In genomic region chr2:235498556-235499305, GRCh38 we compare ENCODE assay signal across 15 cellular contexts. TPM values are rescaled to one million over a fixed set of nuclear protein-coding genes. Genes with fewer than 3 reads are reported as not detected.
A peak's percentile ranks its signal among the peaks of the same experiment; 100 is the strongest.
DNase-seq lines count a peak whose midpoint lies in the region; ATAC-seq and TF ChIP-seq lines count a peak whose summit lies in the region.
"Had no signal": no experiment of that assay in that cellular context is flagged by ENCODE, and none has a peak within 500 bp of the region (broad histone marks: within the 10 kb centered on the region; RNA-seq: fewer than 3 reads in every experiment).

No MANE protein-coding gene starts in this region.

- H3K4me3 ChIP-seq in choroid plexus epithelial cell (ENCODE audit: low read depth, low read length) = no peak overlapping the region
- no peak overlapping the region for H3K4me3 ChIP-seq in lower lobe of right lung
- H3K4me3 ChIP-seq in SJCRH30 = no peak overlapping the region
- H3K4me3 ChIP-seq: tibial artery had no signal

- TF ChIP-seq RAD21 in Ishikawa (IDR thresholded peaks at IDR 0.05; ENCODE audit: low read depth) = peak; percentile 51; the same call in 1 of the 2 replicates

- no peak for TF ChIP-seq EP300 in Ishikawa (IDR thresholded peaks at IDR 0.05; ENCODE audit: borderline replicate concordance)

- peak overlapping the region in 2 of 3 experiments; percentile 17 to 22 for H3K4me3 Mint-ChIP-seq in nephron
- H3K4me3 Mint-ChIP-seq: activated CD4-positive, alpha-beta T cell treated with anti-CD3 and anti-CD28 coated beads, Interleukin-2, amount 10 ng/mL, durations not matched to agents 24 days and 14 days had no signal

- H3K36me3 Mint-ChIP-seq in nephron (ENCODE audit: low read depth) = no peaks in the 10 kb centered on the region

- no peak overlapping the region for H3K27ac ChIP-seq in lower lobe of right lung
- H3K27ac ChIP-seq in SJCRH30 = no peak overlapping the region
- H3K27ac ChIP-seq: neutrophil, tibial artery had no signal

- H3K4me1 ChIP-seq in lower lobe of right lung (peaks cover 58% of the 10 kb centered on the region), SJCRH30 (peaks cover 20% of the 10 kb centered on the region)

- peaks cover 25% of the 10 kb centered on the region for H3K27me3 Mint-ChIP-seq in nephron (ENCODE audit: low read depth)

- H3K36me3 ChIP-seq in lower lobe of right lung (no peaks in the 10 kb centered on the region), SJCRH30 (no peaks in the 10 kb centered on the region)
- H3K36me3 ChIP-seq: neutrophil, tibial artery had no signal

- no peaks in the 10 kb centered on the region for H3K9me3 Mint-ChIP-seq in nephron
- H3K9me3 Mint-ChIP-seq: activated CD4-positive, alpha-beta T cell treated with anti-CD3 and anti-CD28 coated beads, Interleukin-2, amount 10 ng/mL, durations not matched to agents 24 days and 14 days had no signal

- TF ChIP-seq CTCF in choroid plexus epithelial cell (conservative IDR thresholded peaks at IDR 0.05; ENCODE audit: low read depth, low read length) = peak; percentile 29
- no peak for TF ChIP-seq CTCF in nephron (IDR thresholded peaks at IDR 0.05; ENCODE audit: unreplicated experiment in 3 of 3)
- no peak for TF ChIP-seq CTCF in lower lobe of right lung (IDR thresholded peaks at IDR 0.05)

- DNase-seq in Daoy (ENCODE audit: low read depth) = peak; percentile 29
- no peak for DNase-seq in choroid plexus epithelial cell (ENCODE audit: low read depth)
- no peak for DNase-seq in lower lobe of right lung
- no peak for DNase-seq in KG1 (lab: John Stamatoyannopoulos, UW)
- DNase-seq in SJCRH30 = no peak
- DNase-seq: activated CD4-positive, alpha-beta T cell treated with anti-CD3 and anti-CD28 coated beads, Interleukin-2, amount 10 ng/mL, durations not matched to agents 24 days and 14 days; activated T-cell treated with anti-CD3 and anti-CD28 coated beads, Interleukin-2, amount 50 U/mL, for 48 hours; Kasumi-1; NCI-H1930; SW 1271; tibial artery had no signal

- H3K4me1 Mint-ChIP-seq in nephron = peaks cover 62% of the 10 kb centered on the region

- no peak overlapping the region for H3K27ac Mint-ChIP-seq in nephron
- H3K27ac Mint-ChIP-seq: activated CD4-positive, alpha-beta T cell treated with anti-CD3 and anti-CD28 coated beads, Interleukin-2, amount 10 ng/mL, durations not matched to agents 24 days and 14 days had no signal

- H3K9me3 ChIP-seq in lower lobe of right lung = no peaks in the 10 kb centered on the region
- H3K9me3 ChIP-seq in SJCRH30 (replicated peaks) = no peaks in the 10 kb centered on the region
- H3K9me3 ChIP-seq: neutrophil, tibial artery had no signal

- intact Hi-C loops in lower lobe of right lung (cut with DNase I) = no loop called here

- no peak for ATAC-seq in lower lobe of right lung
- ATAC-seq in GM19455 (IDR thresholded peaks at IDR 0.05; ENCODE audit: unreplicated experiment) = no peak

- H3K27me3 ChIP-seq in lower lobe of right lung (ENCODE audit: low read depth) = peaks cover 6% of the 10 kb centered on the region
- no peaks in the 10 kb centered on the region for H3K27me3 ChIP-seq in SJCRH30
- H3K27me3 ChIP-seq: tibial artery had no signal

TF ChIP-seq in Ishikawa, 13 proteins besides CTCF, POLR2A, EP300 and RAD21:
- TF ChIP-seq CEBPB (IDR thresholded peaks at IDR 0.05) (no peak), ZBTB7A (IDR thresholded peaks at IDR 0.05; ENCODE audit: low read depth) (no peak), REST (IDR thresholded peaks at IDR 0.05; ENCODE audit: low read depth) (no peak), NFIC (IDR thresholded peaks at IDR 0.05) (no peak), EGR1 (IDR thresholded peaks at IDR 0.05) (no peak), TEAD4 (IDR thresholded peaks at IDR 0.05) (no peak), TAF1 (IDR thresholded peaks at IDR 0.05; ENCODE audit: low read depth) (no peak), YY1 (IDR thresholded peaks at IDR 0.05; ENCODE audit: low read depth) (no peak), TCF12 (IDR thresholded peaks at IDR 0.05; ENCODE audit: low read depth) (no peak; the same call in 1 of the 2 replicates), FOXM1 (IDR thresholded peaks at IDR 0.05; ENCODE audit: borderline replicate concordance, low read depth) (no peak), USF1 (IDR thresholded peaks at IDR 0.05) (no peak), CREB1 (IDR thresholded peaks at IDR 0.05; ENCODE audit: low read depth) (no peak), MAX (IDR thresholded peaks at IDR 0.05) (no peak)

RNA-seq across cellular contexts. Expression of gene AGAP1, which starts 4.9 kb away (rescaled TPM):
- 7.2 and 9.3 TPM in 2 replicates for total RNA-seq in Daoy (2014; rRNA removed; shearing (Covaris generic))
- 36.2 TPM for total RNA-seq in lower lobe of right lung
- 24.6 and 27.8 TPM in 2 replicates for total RNA-seq in SJCRH30 (2014; rRNA removed; shearing (Covaris generic))
